ENCODE assay signal across 24 cellular contexts in genomic region chr11:110862407-110862806, GRCh38.
DNase-seq lines count a peak whose midpoint lies in the region.
"Had no signal": no experiment of that assay in that cellular context is flagged by ENCODE, and none has a peak within 500 bp of the region (broad histone marks: within the 10 kb centered on the region; RNA-seq: fewer than 3 reads in every experiment).

No MANE protein-coding gene starts in this region.

- DNase-seq in NCI-H187 (lab: John Stamatoyannopoulos, UW) (peak; percentile 5 to 6), NCI-H187 treated with DMSO at 0.1 percent for 48 hours (lab: John Stamatoyannopoulos, UW) (no peak), NCI-H1092 treated with DMSO at 0.1 percent for 48 hours (lab: John Stamatoyannopoulos, UW) (peak; percentile 71), NCI-H510A (lab: John Stamatoyannopoulos, UW) (peak; percentile 9), NCI-H526 (lab: John Stamatoyannopoulos, UW) (no peak), NCI-H2196 treated with DMSO at 0.1 percent for 48 hours (lab: John Stamatoyannopoulos, UW; ENCODE audit: unreplicated experiment) (no peak)
- DNase-seq in central memory CD4-positive, alpha-beta T cell: no peak
- DNase-seq: AML-193; C1 segment of cervical spinal cord; Calu3; CD8-positive, alpha-beta memory T cell; DND-41; KG1; NCI-H1105 treated with DMSO at 0.1 percent for 48 hours; NCI-H1694 treated with DMSO at 0.1 percent for 48 hours; NCI-H2171; NCI-H524; SHP77 treated with DMSO at 0.1 percent for 48 hours; SW 1271; T-helper 2 cell had no signal

- peak overlapping the region; percentile 69 for H3K27ac ChIP-seq in subcutaneous abdominal adipose tissue (ENCODE audit: low read depth, low read length)
- H3K27ac ChIP-seq: RWPE1, SK-N-MC had no signal

- H3K9ac ChIP-seq in subcutaneous abdominal adipose tissue (ENCODE audit: low read length in 5 of 5): peak overlapping the region in 2 of 5 donors; percentile 14 to 37

- no peak overlapping the region for H3K4me3 ChIP-seq in subcutaneous abdominal adipose tissue (ENCODE audit: low read depth in 1 of 5, low read length in 5 of 5)
- H3K4me3 ChIP-seq: GM12878, SK-N-MC had no signal

- H3K4me1 ChIP-seq in subcutaneous abdominal adipose tissue (ENCODE audit: control insufficient read depth in 5 of 5, insufficient read depth in 5 of 5, low read length in 5 of 5): peaks cover 3 to 31% (median 17%) of the 10 kb centered on the region in 5 donors

- no peaks in the 10 kb centered on the region for H3K9me3 ChIP-seq in subcutaneous abdominal adipose tissue (ENCODE audit: control insufficient read depth in 5 of 5, low read length in 5 of 5)

- no peaks in the 10 kb centered on the region for H3K27me3 ChIP-seq in subcutaneous abdominal adipose tissue (ENCODE audit: control insufficient read depth in 5 of 5, insufficient read depth in 4 of 5, low read length in 5 of 5)

- H3K36me3 ChIP-seq in subcutaneous abdominal adipose tissue (ENCODE audit: control insufficient read depth in 5 of 5, insufficient read depth in 5 of 5, low read length in 5 of 5): no peaks in the 10 kb centered on the region

Comparison
In these comparisons a context has a peak if more than half of its experiments do, and no peak if none do; other contexts are left out.
1. DNase-seq: peak in NCI-H187 (2 of 2), NCI-H1092 treated with DMSO at 0.1 percent for 48 hours (single experiment) and NCI-H510A (single experiment); none in NCI-H187 treated with DMSO at 0.1 percent for 48 hours (single experiment), central memory CD4-positive, alpha-beta T cell (single experiment), NCI-H526 (0 of 2) and NCI-H2196 treated with DMSO at 0.1 percent for 48 hours (single experiment).